Comparison of ENCODE assay signal across 8 cellular contexts in genomic region chr2:86790828-86791561, GRCh38. TPM values are rescaled to one million over a fixed set of nuclear protein-coding genes. Genes with fewer than 3 reads are reported as not detected.
A peak's percentile ranks its signal among the peaks of the same experiment; 100 is the strongest.
DNase-seq lines count a peak whose midpoint lies in the region; ATAC-seq lines count a peak whose summit lies in the region.

Gene CD8A, minus strand, starts transcription at chr2:86790913. Its CDS starts 88 bp downstream, at chr2:86790825.

- no peaks in the 10 kb centered on the region for H3K79me1 ChIP-seq in mesendoderm (ENCODE audit: low read length)

- ATAC-seq in HG03135 (IDR thresholded peaks at IDR 0.05; ENCODE audit: unreplicated experiment): no peak
- ATAC-seq in GM18868 (IDR thresholded peaks at IDR 0.05; ENCODE audit: unreplicated experiment): no peak
- no peak for ATAC-seq in GM21619 (IDR thresholded peaks at IDR 0.05; ENCODE audit: unreplicated experiment)

- H3K36me3 ChIP-seq in HUES48 (ENCODE audit: control insufficient read depth, insufficient read depth, low read length) (no peaks in the 10 kb centered on the region), mesendoderm (ENCODE audit: control insufficient read depth, insufficient read depth, low read length) (no peaks in the 10 kb centered on the region)

- H4K8ac ChIP-seq in mesendoderm (ENCODE audit: low read depth, low read length): no peak within 1 kb of the TSS

- no peak within 1 kb of the TSS for H3K56ac ChIP-seq in mesendoderm (ENCODE audit: low read length)

- DNase-seq in AG08395 (ENCODE audit: low spot score): peak; percentile 43
- DNase-seq in amniotic epithelial cell (ENCODE audit: low read depth): peak; percentile 39
- peak; percentile 67 for DNase-seq in mesendoderm
- DNase-seq in NCI-H345 (lab: John Stamatoyannopoulos, UW): no peak

- H2BK120ac ChIP-seq in mesendoderm (ENCODE audit: low read depth, low read length): no peak within 1 kb of the TSS

- H3K27me3 ChIP-seq in HUES48 (ENCODE audit: control insufficient read depth, insufficient read depth, low read length) (peaks cover 70% of the 10 kb centered on the region), mesendoderm (ENCODE audit: insufficient read depth, low read length, poor library complexity) (peaks cover 41% of the 10 kb centered on the region)

- WGBS in mesendoderm (ENCODE audit: extremely low coverage, insufficient coverage, low lambda C conversion rate): no CpG with 5 or more reads among the region's 42 CpGs

- no peak within 1 kb of the TSS for H2BK15ac ChIP-seq in mesendoderm (replicated peaks; ENCODE audit: low read depth)

- H4K5ac ChIP-seq in mesendoderm (ENCODE audit: low read length): no peak within 1 kb of the TSS

- H3K18ac ChIP-seq in mesendoderm (ENCODE audit: low read length): no peak within 1 kb of the TSS

- no peak within 1 kb of the TSS for H3K23ac ChIP-seq in mesendoderm (ENCODE audit: low read length)

- H3K4me2 ChIP-seq in mesendoderm (ENCODE audit: low read length): peak within 1 kb of the TSS; percentile 12

- H3K27ac ChIP-seq in HUES48 (ENCODE audit: low read depth, low read length): no peak within 1 kb of the TSS
- no peak within 1 kb of the TSS for H3K27ac ChIP-seq in mesendoderm (ENCODE audit: low read depth, low read length)

- no peak within 1 kb of the TSS for H2AK5ac ChIP-seq in mesendoderm (ENCODE audit: low read length)

- no peak within 1 kb of the TSS for H2BK5ac ChIP-seq in mesendoderm (ENCODE audit: low read length)

- H3K4me1 ChIP-seq in HUES48 (ENCODE audit: control insufficient read depth, insufficient read depth, low read length) (peaks cover 5% of the 10 kb centered on the region; the same call in 1 of the 2 replicates), mesendoderm (ENCODE audit: control insufficient read depth, low read depth, low read length) (no peaks in the 10 kb centered on the region)

- H3K9me3 ChIP-seq in HUES48 (ENCODE audit: control insufficient read depth, insufficient read depth, low read length): peaks cover 2% of the 10 kb centered on the region; the same call in 1 of the 2 replicates

- H3K4ac ChIP-seq in mesendoderm (ENCODE audit: low read depth, low read length): no peak within 1 kb of the TSS

- no peaks in the 10 kb centered on the region for H3K79me2 ChIP-seq in mesendoderm (ENCODE audit: control insufficient read depth, insufficient read depth, low read length)

- H3K4me3 ChIP-seq in HUES48 (ENCODE audit: low read depth, low read length): peak within 1 kb of the TSS; percentile 51
- H3K4me3 ChIP-seq in mesendoderm (ENCODE audit: low read length): no peak within 1 kb of the TSS

- H3K9ac ChIP-seq in HUES48 (ENCODE audit: low read depth, low read length): no peak within 1 kb of the TSS
- no peak within 1 kb of the TSS for H3K9ac ChIP-seq in mesendoderm (ENCODE audit: low read length)

RNA-seq across cellular contexts. Expression of gene CD8A, which starts in this region (rescaled TPM):
- polyA plus RNA-seq in mesendoderm (2013, experiment 1 of 2): 0.37 TPM
- polyA plus RNA-seq in mesendoderm (2013, experiment 2 of 2): 0.31 TPM
